8 cellular contexts compared by ENCODE assay signal in genomic region chr2:171566753-171567152, GRCh38.
"Had no signal": no experiment of that assay in that cellular context is flagged by ENCODE, and none has a peak within 500 bp of the region (broad histone marks: within the 10 kb centered on the region; RNA-seq: fewer than 3 reads in every experiment).

No MANE protein-coding gene starts in this region.

- H3K4me3 ChIP-seq: GM12878 had no signal

- FAIRE-seq: G401.6, GM12878, GM12891, GM12892, GM18507, GM19239 had no signal

- ATAC-seq: GM12878 had no signal

- DNase-seq: GDM1, GF-D8 had no signal
